ENCODE assay signal across 36 cellular contexts in genomic region chr19:23557381-23557780, GRCh38.
"Had no signal": no experiment of that assay in that cellular context is flagged by ENCODE, and none has a peak within 500 bp of the region (broad histone marks: within the 10 kb centered on the region; RNA-seq: fewer than 3 reads in every experiment).

No MANE protein-coding gene starts in this region.

- H3K4me1 ChIP-seq: adrenal gland, ascending aorta, body of pancreas, breast epithelium had no signal

- H3K9me3 Mint-ChIP-seq: activated naive CD8-positive, alpha-beta T cell treated with anti-CD3 and anti-CD28 coated beads, Interleukin-2, amount 50 U/mL, for 24 hours had no signal

- ATAC-seq: activated naive CD4-positive, alpha-beta T cell treated with anti-CD3 and anti-CD28 coated beads, Interleukin-2, amount 50 U/mL, for 72 hours; activated naive CD8-positive, alpha-beta T cell treated with anti-CD3 and anti-CD28 coated beads, Interleukin-2, amount 50 U/mL, for 24 hours; activated T-cell treated with anti-CD3 and anti-CD28 coated beads, Interleukin-2, amount 50 U/mL, for 4 hours; activated T-cell treated with anti-CD3 and anti-CD28 coated beads, Interleukin-2, amount 50 U/mL, for 72 hours; activated T-helper 17 cell treated with anti-CD3 and anti-CD28 coated beads, Interleukin-2, amount 50 U/mL, for 72 hours; body of pancreas had no signal

- H3K27ac ChIP-seq: adrenal gland, ascending aorta, body of pancreas, brain microvascular endothelial cell, breast epithelium, cardiac muscle cell had no signal

- H3K4me3 Mint-ChIP-seq: activated naive CD4-positive, alpha-beta T cell treated with anti-CD3 and anti-CD28 coated beads for 36 hours; activated naive CD4-positive, alpha-beta T cell treated with anti-CD3 and anti-CD28 coated beads, Interleukin-2, amount 10 ng/mL, durations not matched to agents 7 days and 5 days; activated naive CD4-positive, alpha-beta T cell treated with anti-CD3 and anti-CD28 coated beads, Interleukin-2, amount 50 U/mL, for 24 hours; activated naive CD8-positive, alpha-beta T cell; activated naive CD8-positive, alpha-beta T cell treated with anti-CD3 and anti-CD28 coated beads for 36 hours; activated naive CD8-positive, alpha-beta T cell treated with anti-CD3 and anti-CD28 coated beads, Interleukin-2, amount 10 ng/mL, durations not matched to agents 7 days and 5 days; activated naive CD8-positive, alpha-beta T cell treated with anti-CD3 and anti-CD28 coated beads, Interleukin-2, amount 50 U/mL, for 24 hours; activated T-cell treated with anti-CD3 and anti-CD28 coated beads, Interleukin-2, amount 50 U/mL, for 4 hours; activated T-cell treated with anti-CD3 and anti-CD28 coated beads, Interleukin-2, amount 50 U/mL, for 72 hours; activated T-helper 1 cell treated with anti-CD3 and anti-CD28 coated beads, Interleukin-12 subunit alpha, Interleukin-12 subunit beta, Interleukin-2, Interleukin-4 antibody, amounts not matched to agents 30 ng/mL and 10 ng/mL and 1 ng/mL, durations not matched to agents 14 hours and 24 hours and 36 hours; activated T-helper 17 cell treated with anti-CD3 and anti-CD28 coated beads, Interleukin-2, amount 50 U/mL, for 72 hours; brain; central memory CD8-positive, alpha-beta T cell had no signal

- H3K4me3 ChIP-seq: adrenal gland, ascending aorta, body of pancreas, breast epithelium, cardiac muscle cell had no signal

- H3K36me3 Mint-ChIP-seq: activated naive CD4-positive, alpha-beta T cell treated with anti-CD3 and anti-CD28 coated beads, Interleukin-2, amount 10 ng/mL, durations not matched to agents 7 days and 5 days; activated naive CD4-positive, alpha-beta T cell treated with anti-CD3 and anti-CD28 coated beads, Interleukin-2, amount 50 U/mL, for 24 hours; activated naive CD8-positive, alpha-beta T cell treated with anti-CD3 and anti-CD28 coated beads for 36 hours; activated naive CD8-positive, alpha-beta T cell treated with anti-CD3 and anti-CD28 coated beads, Interleukin-2, amount 10 ng/mL, durations not matched to agents 7 days and 5 days; brain had no signal

- H3K36me3 ChIP-seq: adrenal gland, ascending aorta, brain microvascular endothelial cell, breast epithelium, cardiac muscle cell had no signal

- H3K27me3 Mint-ChIP-seq: activated naive CD4-positive, alpha-beta T cell treated with anti-CD3 and anti-CD28 coated beads, Interleukin-2, amount 10 ng/mL, durations not matched to agents 7 days and 5 days; activated naive CD4-positive, alpha-beta T cell treated with anti-CD3 and anti-CD28 coated beads, Interleukin-2, amount 50 U/mL, for 24 hours; activated naive CD8-positive, alpha-beta T cell; activated naive CD8-positive, alpha-beta T cell treated with anti-CD3 and anti-CD28 coated beads for 36 hours; activated naive CD8-positive, alpha-beta T cell treated with anti-CD3 and anti-CD28 coated beads, Interleukin-2, amount 10 ng/mL, durations not matched to agents 7 days and 5 days; activated naive CD8-positive, alpha-beta T cell treated with anti-CD3 and anti-CD28 coated beads, Interleukin-2, amount 50 U/mL, for 24 hours; activated T-helper 17 cell treated with anti-CD3 and anti-CD28 coated beads, Interleukin-2, amount 50 U/mL, for 72 hours; brain; central memory CD8-positive, alpha-beta T cell had no signal

- H3K9me3 ChIP-seq: adrenal gland, ascending aorta, body of pancreas had no signal

- H3K4me1 Mint-ChIP-seq: activated naive CD4-positive, alpha-beta T cell treated with anti-CD3 and anti-CD28 coated beads, Interleukin-2, amount 10 ng/mL, durations not matched to agents 7 days and 5 days; activated naive CD4-positive, alpha-beta T cell treated with anti-CD3 and anti-CD28 coated beads, Interleukin-2, amount 50 U/mL, for 24 hours; activated naive CD8-positive, alpha-beta T cell treated with anti-CD3 and anti-CD28 coated beads for 36 hours; activated naive CD8-positive, alpha-beta T cell treated with anti-CD3 and anti-CD28 coated beads, Interleukin-2, amount 10 ng/mL, durations not matched to agents 7 days and 5 days; activated naive CD8-positive, alpha-beta T cell treated with anti-CD3 and anti-CD28 coated beads, Interleukin-2, amount 50 U/mL, for 24 hours; activated T-helper 17 cell treated with anti-CD3 and anti-CD28 coated beads, Interleukin-2, amount 50 U/mL, for 72 hours; brain; central memory CD8-positive, alpha-beta T cell had no signal

- DNase-seq: activated effector memory CD4-positive, alpha-beta T cell treated with anti-CD3 and anti-CD28 coated beads, Interleukin-2, amount 50 U/mL, for 16 hours; activated effector memory CD4-positive, alpha-beta T cell treated with Interleukin-2 at 50 U/mL for 16 hours; activated gamma-delta T cell; activated gamma-delta T cell treated with Interleukin-2 at 50 U/mL for 16 hours; activated naive CD4-positive, alpha-beta T cell; activated naive CD4-positive, alpha-beta T cell treated with anti-CD3 and anti-CD28 coated beads for 36 hours; activated naive CD4-positive, alpha-beta T cell treated with anti-CD3 and anti-CD28 coated beads, Interleukin-2, amount 10 ng/mL, durations not matched to agents 7 days and 5 days; activated naive CD4-positive, alpha-beta T cell treated with anti-CD3 and anti-CD28 coated beads, Interleukin-2, amount 50 U/mL, for 16 hours; activated naive CD4-positive, alpha-beta T cell treated with Interleukin-2 at 50 U/mL for 16 hours; activated naive CD8-positive, alpha-beta T cell treated with anti-CD3 and anti-CD28 coated beads for 36 hours; activated naive CD8-positive, alpha-beta T cell treated with anti-CD3 and anti-CD28 coated beads, Interleukin-2, amount 10 ng/mL, durations not matched to agents 7 days and 5 days; activated naive CD8-positive, alpha-beta T cell treated with anti-CD3 and anti-CD28 coated beads, Interleukin-2, amount 50 U/mL, for 24 hours; activated T-cell treated with anti-CD3 and anti-CD28 coated beads, Interleukin-2, amount 50 U/mL, for 4 hours; activated T-cell treated with anti-CD3 and anti-CD28 coated beads, Interleukin-2, amount 50 U/mL, for 48 hours; activated T-cell treated with anti-CD3 and anti-CD28 coated beads, Interleukin-2, amount 50 U/mL, for 72 hours; adrenal gland; amniotic stem cell; amygdala; anterior cingulate cortex; aorta; body of pancreas; brain microvascular endothelial cell; caudate nucleus; central memory CD4-positive, alpha-beta T cell; cerebellar nuclear complex had no signal

- H3K27me3 ChIP-seq: adrenal gland, ascending aorta, body of pancreas, brain microvascular endothelial cell, breast epithelium, cardiac muscle cell had no signal

- H3K27ac Mint-ChIP-seq: activated naive CD4-positive, alpha-beta T cell treated with anti-CD3 and anti-CD28 coated beads for 36 hours; activated naive CD4-positive, alpha-beta T cell treated with anti-CD3 and anti-CD28 coated beads, Interleukin-2, amount 10 ng/mL, durations not matched to agents 7 days and 5 days; activated naive CD4-positive, alpha-beta T cell treated with anti-CD3 and anti-CD28 coated beads, Interleukin-2, amount 50 U/mL, for 24 hours; activated naive CD4-positive, alpha-beta T cell treated with anti-CD3 and anti-CD28 coated beads, Interleukin-2, amount 50 U/mL, for 72 hours; activated naive CD8-positive, alpha-beta T cell; activated naive CD8-positive, alpha-beta T cell treated with anti-CD3 and anti-CD28 coated beads for 36 hours; activated naive CD8-positive, alpha-beta T cell treated with anti-CD3 and anti-CD28 coated beads, Interleukin-2, amount 10 ng/mL, durations not matched to agents 7 days and 5 days; activated naive CD8-positive, alpha-beta T cell treated with anti-CD3 and anti-CD28 coated beads, Interleukin-2, amount 50 U/mL, for 24 hours; activated T-cell treated with anti-CD3 and anti-CD28 coated beads, Interleukin-2, amount 50 U/mL, for 72 hours; activated T-helper 1 cell treated with anti-CD3 and anti-CD28 coated beads, Interleukin-12 subunit alpha, Interleukin-12 subunit beta, Interleukin-2, Interleukin-4 antibody, amounts not matched to agents 30 ng/mL and 10 ng/mL and 1 ng/mL, durations not matched to agents 14 hours and 24 hours and 36 hours; activated T-helper 17 cell treated with anti-CD3 and anti-CD28 coated beads, Interleukin-2, amount 50 U/mL, for 72 hours; activated T-helper 2 cell treated with anti-CD3 and anti-CD28 coated beads, Interferon-gamma antibody, Interleukin-2, Interleukin-4, amounts not matched to agents 10 μg/mL and 5 μg/mL and 100 μg/mL, durations not matched to agents 14 hours and 24 hours and 36 hours; brain had no signal
